ENCODE assay signal across 8 cellular contexts in the genomic region with DNA sequence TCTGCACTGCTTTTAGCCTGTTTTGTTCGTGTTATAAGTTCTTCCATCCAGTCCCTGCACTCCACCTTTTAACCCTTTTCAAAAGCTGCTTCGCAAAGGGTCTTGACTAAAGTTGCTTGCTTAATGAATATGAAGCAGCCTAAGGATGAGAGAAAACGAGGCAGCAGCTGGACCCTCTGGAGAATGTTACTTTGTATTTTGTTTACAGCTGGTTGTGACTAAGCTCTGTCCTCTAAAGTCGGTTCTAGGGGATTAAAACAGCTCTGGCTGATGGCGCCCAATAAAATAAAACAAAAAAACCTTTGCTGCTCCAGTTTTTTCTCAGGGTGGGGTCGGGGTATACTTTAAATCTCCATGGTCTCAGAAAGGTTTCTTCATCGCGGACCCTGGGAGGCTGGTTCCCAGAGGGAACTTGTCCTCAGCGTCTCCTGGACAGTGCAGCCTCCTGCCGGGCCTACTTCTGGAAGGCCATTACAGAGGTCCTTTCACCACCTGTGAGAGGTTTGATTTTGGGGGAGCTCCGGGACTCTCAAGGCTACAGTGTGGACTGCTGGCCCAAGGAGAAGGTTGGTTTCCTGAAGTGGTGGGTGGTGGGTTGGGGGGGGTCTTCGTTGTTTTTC. TPM values are rescaled to one million over a fixed set of nuclear protein-coding genes. Genes with fewer than 3 reads are reported as not detected.
DNase-seq lines count a peak whose midpoint lies in the region; FAIRE-seq and TF ChIP-seq lines count a peak whose summit lies in the region.

No MANE protein-coding gene starts in this region.

- H3K27me3 Mint-ChIP-seq in Caco-2 (ENCODE audit: insufficient read depth, unreplicated experiment): no peaks in the 10 kb centered on the region
- H3K27me3 Mint-ChIP-seq in MCF 10A (ENCODE audit: insufficient read depth, unreplicated experiment): no peaks in the 10 kb centered on the region

- H3K36me3 Mint-ChIP-seq in Caco-2 (ENCODE audit: insufficient read depth, unreplicated experiment): peaks cover 95% of the 10 kb centered on the region
- peaks cover 63% of the 10 kb centered on the region for H3K36me3 Mint-ChIP-seq in MCF 10A (ENCODE audit: insufficient read depth, unreplicated experiment)

- H3K4me3 ChIP-seq in Caco-2 (ENCODE audit: low read depth, low read length): peak overlapping the region; percentile 48
- H3K4me3 ChIP-seq in mesodermal cell (ENCODE audit: extremely low read depth, insufficient read depth, low read length, poor library complexity, severe bottlenecking): peak overlapping the region; percentile 96

- FAIRE-seq in H54 (lab: Jason Lieb, UNC): no peak

- H3K27ac ChIP-seq in mesodermal cell (ENCODE audit: low read depth, low read length, severe bottlenecking): peak overlapping the region; percentile 85

- POLR2A ChIA-PET in Caco-2 (lab: Charles Lee) (interaction anchor here (0.6 to 4.7 kb wide), 36 partner anchors 9 to 595 kb away, joined by 3 to 160 read pairs (median 6); partner anchors contain the start of genes ACTN3, DPP3, MRPL11 and PELI3), MCF 10A (lab: Yijun Ruan, JAX) (interaction anchor here (0.7 to 17.6 kb wide), 26 partner anchors 11 to 321 kb away, joined by 3 to 420 read pairs (median 6); partner anchors contain the start of genes ACTN3, BRMS1, CCDC87 and CCS)

- TSS peak; percentile 98 for BruUV-seq in Caco-2 (replicated peaks; lab: Mats Ljungman, UMichigan)
- TSS peak; percentile 53 for BruUV-seq in MCF 10A (replicated peaks; lab: Mats Ljungman, UMichigan)

- H3K9me3 ChIP-seq in Caco-2: no peaks in the 10 kb centered on the region
- no peaks in the 10 kb centered on the region for H3K9me3 ChIP-seq in mesodermal cell (ENCODE audit: control insufficient read depth, low read length)

- CTCF ChIA-PET in Caco-2 (lab: Charles Lee): interaction anchor here (0.6 to 2.9 kb wide), 13 partner anchors 9 to 749 kb away, joined by 3 to 32 read pairs (median 6); partner anchors contain the start of genes CCDC87, CCS, DPP3 and FIBP
- CTCF ChIA-PET in MCF 10A (lab: Yijun Ruan, JAX): interaction anchor here (0.6 to 1.4 kb wide), 6 partner anchors 9 to 133 kb away, joined by 3 to 5 read pairs (median 3); no protein-coding TSS in a partner anchor

- peak overlapping the region; percentile 95 for H3K4me3 Mint-ChIP-seq in Caco-2 (ENCODE audit: unreplicated experiment)
- peak overlapping the region; percentile 97 for H3K4me3 Mint-ChIP-seq in MCF 10A (ENCODE audit: unreplicated experiment)

- intact Hi-C loops in Caco-2 (cut with micrococcal nuclease; ENCODE audit: unreplicated experiment) (loop anchor here (1.0 to 2.0 kb wide), 4 partner anchors 21 to 206 kb away; partner anchors contain the start of genes CCDC87, CCS, RBM14 and RBM4B), MCF 10A (cut with micrococcal nuclease) (loop anchor here (1.0 kb wide), 1 partner anchor 127 kb away; the partner anchor contains the start of gene BBS1)

- H3K36me3 ChIP-seq in Caco-2 (ENCODE audit: control insufficient read depth, insufficient read depth, low read length) (peaks cover 7% of the 10 kb centered on the region), mesodermal cell (ENCODE audit: control insufficient read depth, insufficient read depth, low read length) (peaks cover 67% of the 10 kb centered on the region)

- peak overlapping the region; percentile 99 for H3K27ac Mint-ChIP-seq in Caco-2 (ENCODE audit: unreplicated experiment)
- peak overlapping the region; percentile 98 for H3K27ac Mint-ChIP-seq in MCF 10A (ENCODE audit: low read depth, unreplicated experiment)

- H3K4me1 ChIP-seq in Caco-2 (peaks cover 31% of the 10 kb centered on the region), mesodermal cell (ENCODE audit: control insufficient read depth, insufficient read depth, low read length, poor library complexity, severe bottlenecking) (peaks cover 28% of the 10 kb centered on the region)

- no peaks in the 10 kb centered on the region for H3K27me3 ChIP-seq in Caco-2 (replicated peaks; ENCODE audit: control insufficient read depth, insufficient read depth, low read length)

- H3K9me3 Mint-ChIP-seq in Caco-2 (ENCODE audit: unreplicated experiment) (no peaks in the 10 kb centered on the region), MCF 10A (ENCODE audit: unreplicated experiment) (no peaks in the 10 kb centered on the region)

- TF ChIP-seq POLR2A in H54 (IDR thresholded peaks at IDR 0.05; ENCODE audit: low read depth, low read length): no peak

- no peak for TF ChIP-seq CTCF in Caco-2 (IDR thresholded peaks at IDR 0.05; ENCODE audit: insufficient read depth in 1 of 2, low read depth in 1 of 2, low read length in 1 of 2, severe bottlenecking in 1 of 2, unreplicated experiment in 1 of 2)
- TF ChIP-seq CTCF in MCF 10A (IDR thresholded peaks at IDR 0.05; ENCODE audit: unreplicated experiment): no peak

- 52 to 61% methylated on average over 7 to 8 of the region's 12 CpGs for WGBS in mesodermal cell (ENCODE audit: insufficient coverage in 2 of 2), 2 experiments

- no peak for DNase-seq in Caco-2
- DNase-seq in LHCN-M2 (ENCODE audit: low read depth): peak; percentile 14
- DNase-seq in MCF 10A (ENCODE audit: unreplicated experiment): no peak
- no peak for DNase-seq in H54 (ENCODE audit: insufficient read length, low spot score)
- DNase-seq in NCI-H446 (lab: John Stamatoyannopoulos, UW): no peak
- no peak for DNase-seq in NCI-H2107 (lab: John Stamatoyannopoulos, UW)
- DNase-seq in dedifferentiated amniotic fluid mesenchymal stem cell (ENCODE audit: extremely low spot score): no peak

- H3K4me1 Mint-ChIP-seq in Caco-2 (ENCODE audit: low read depth, unreplicated experiment): peaks cover 42% of the 10 kb centered on the region
- H3K4me1 Mint-ChIP-seq in MCF 10A (ENCODE audit: insufficient read depth, unreplicated experiment): peaks cover 37% of the 10 kb centered on the region

RNA-seq across cellular contexts. Expression of gene RBM4, which starts 0.8 kb away (rescaled TPM):
- total RNA-seq in Caco-2 (2022): 257 and 273 TPM in 2 replicates
- total RNA-seq in LHCN-M2 (2014; rRNA removed): 86.4 and 87.6 TPM in 2 replicates
- 188 TPM for polyA plus RNA-seq in LHCN-M2 (2012)
- total RNA-seq in MCF 10A (2022): 171 and 172 TPM in 2 replicates
- polyA plus RNA-seq in mesodermal cell (2013, experiment 1 of 2): 150 TPM
- 129 TPM for polyA plus RNA-seq in mesodermal cell (2013, experiment 2 of 2)

RNA-seq across cellular contexts. Expression of gene RBM14, which starts 21.2 kb away (rescaled TPM):
- total RNA-seq in Caco-2 (2022): 160 and 173 TPM in 2 replicates
- 50.0 and 58.7 TPM in 2 replicates for total RNA-seq in LHCN-M2 (2014; rRNA removed)
- 49.6 TPM for polyA plus RNA-seq in LHCN-M2 (2012)
- total RNA-seq in MCF 10A (2022): 78.1 and 88.3 TPM in 2 replicates
- 33.7 TPM for polyA plus RNA-seq in mesodermal cell (2013, experiment 1 of 2)
- 29.4 TPM for polyA plus RNA-seq in mesodermal cell (2013, experiment 2 of 2)

RNA-seq across cellular contexts. Expression of gene RBM4B, which starts 40.0 kb away (rescaled TPM):
- total RNA-seq in Caco-2 (2022) (39.8 and 45.8 TPM in 2 replicates), LHCN-M2 (2014; rRNA removed) (23.5 and 33.2 TPM in 2 replicates), MCF 10A (2022) (9.5 and 13.5 TPM in 2 replicates)
- polyA plus RNA-seq in LHCN-M2 (2012): 21.6 TPM
- polyA plus RNA-seq in mesodermal cell (2013, experiment 1 of 2): 21.7 TPM
- 25.5 TPM for polyA plus RNA-seq in mesodermal cell (2013, experiment 2 of 2)

RNA-seq across cellular contexts. Expression of gene CCS, which starts 44.7 kb away (rescaled TPM):
- total RNA-seq in Caco-2 (2022): 52.9 and 54.0 TPM in 2 replicates
- total RNA-seq in LHCN-M2 (2014; rRNA removed): 20.3 and 22.5 TPM in 2 replicates
- polyA plus RNA-seq in LHCN-M2 (2012): 32.3 TPM
- 25.8 and 34.4 TPM in 2 replicates for total RNA-seq in MCF 10A (2022)
- 40.0 TPM for polyA plus RNA-seq in mesodermal cell (2013, experiment 1 of 2)
- polyA plus RNA-seq in mesodermal cell (2013, experiment 2 of 2): 39.3 TPM

RNA-seq across cellular contexts. Expression of gene CCDC87, which starts 44.8 kb away (rescaled TPM):
- 1.0 TPM in 2 replicates for total RNA-seq in Caco-2 (2022)
- total RNA-seq in LHCN-M2 (2014; rRNA removed): 0.34 and 0.51 TPM in 2 replicates
- 0.35 TPM for polyA plus RNA-seq in LHCN-M2 (2012)
- total RNA-seq in MCF 10A (2022): not detected in 2 replicates
- 0.15 TPM for polyA plus RNA-seq in mesodermal cell (2013, experiment 1 of 2)
- polyA plus RNA-seq in mesodermal cell (2013, experiment 2 of 2): 0.20 TPM
